12 cellular contexts compared by ENCODE assay signal in genomic region chr9:80649001-80649420, GRCh38.
DNase-seq lines count a peak whose midpoint lies in the region; ATAC-seq and TF ChIP-seq lines count a peak whose summit lies in the region.
"Had no signal": no experiment of that assay in that cellular context is flagged by ENCODE, and none has a peak within 500 bp of the region (broad histone marks: within the 10 kb centered on the region; RNA-seq: fewer than 3 reads in every experiment).

No MANE protein-coding gene starts in this region.

- H3K27ac Mint-ChIP-seq in chondrocyte (ENCODE audit: unreplicated experiment): peak overlapping the region; percentile 85
- H3K27ac Mint-ChIP-seq in activated CD4-positive, alpha-beta T cell treated with anti-CD3 and anti-CD28 coated beads, Interleukin-2, amount 10 ng/mL, durations not matched to agents 7 days and 5 days: no peak overlapping the region
- no peak overlapping the region for H3K27ac Mint-ChIP-seq in CD4-positive, alpha-beta memory T cell
- H3K27ac Mint-ChIP-seq: T-cell had no signal

- H3K4me3 ChIP-seq in CD4-positive, alpha-beta memory T cell (ENCODE audit: low read length in 2 of 2): no peak overlapping the region
- H3K4me3 ChIP-seq: tibial nerve had no signal

- no peaks in the 10 kb centered on the region for H3K27me3 ChIP-seq in CD4-positive, alpha-beta memory T cell (ENCODE audit: insufficient read depth, low read length)
- H3K27me3 ChIP-seq: tibial nerve had no signal

- no peaks in the 10 kb centered on the region for H3K27me3 Mint-ChIP-seq in chondrocyte (ENCODE audit: low read depth)
- H3K27me3 Mint-ChIP-seq in activated CD4-positive, alpha-beta T cell treated with anti-CD3 and anti-CD28 coated beads, Interleukin-2, amount 10 ng/mL, durations not matched to agents 7 days and 5 days: no peaks in the 10 kb centered on the region
- no peaks in the 10 kb centered on the region for H3K27me3 Mint-ChIP-seq in CD4-positive, alpha-beta memory T cell
- H3K27me3 Mint-ChIP-seq: T-cell had no signal

- no peaks in the 10 kb centered on the region for H3K9me3 Mint-ChIP-seq in chondrocyte (ENCODE audit: low read depth)
- peaks cover 4% of the 10 kb centered on the region for H3K9me3 Mint-ChIP-seq in activated CD4-positive, alpha-beta T cell treated with anti-CD3 and anti-CD28 coated beads, Interleukin-2, amount 10 ng/mL, durations not matched to agents 7 days and 5 days
- peaks cover 0 to 10% (median 5%) of the 10 kb centered on the region in 8 donors for H3K9me3 Mint-ChIP-seq in CD4-positive, alpha-beta memory T cell

- no peaks in the 10 kb centered on the region for H3K36me3 ChIP-seq in CD4-positive, alpha-beta memory T cell (ENCODE audit: insufficient read depth, low read length)
- H3K36me3 ChIP-seq: tibial nerve had no signal

- H3K4me1 Mint-ChIP-seq in chondrocyte (ENCODE audit: low read depth): peaks cover 43% of the 10 kb centered on the region
- no peaks in the 10 kb centered on the region for H3K4me1 Mint-ChIP-seq in activated CD4-positive, alpha-beta T cell treated with anti-CD3 and anti-CD28 coated beads, Interleukin-2, amount 10 ng/mL, durations not matched to agents 7 days and 5 days
- H3K4me1 Mint-ChIP-seq in CD4-positive, alpha-beta memory T cell: no peaks in the 10 kb centered on the region
- H3K4me1 Mint-ChIP-seq: T-cell had no signal

- intact Hi-C loops in CD4-positive, alpha-beta memory T cell (cut with micrococcal nuclease): no loop called here

- ATAC-seq in GM21528 (IDR thresholded peaks at IDR 0.05; ENCODE audit: low FRiP score, unreplicated experiment): no peak
- ATAC-seq: left lobe of liver, T-cell had no signal

- DNase-seq in HK-2 (ENCODE audit: unreplicated experiment) (peak; percentile 6), chondrocyte (ENCODE audit: low spot score) (no peak), iris pigment epithelial cell (ENCODE audit: low read depth) (peak; percentile 84), stromal cell of bone marrow (ENCODE audit: low read depth) (peak; percentile 84), 8988T (no peak)
- no peak for DNase-seq in activated CD4-positive, alpha-beta T cell treated with anti-CD3 and anti-CD28 coated beads, Interleukin-2, amount 10 ng/mL, durations not matched to agents 7 days and 5 days
- DNase-seq in CD4-positive, alpha-beta memory T cell: no peak
- DNase-seq: KBM-7, T-cell had no signal

- H3K4me3 Mint-ChIP-seq in chondrocyte (ENCODE audit: unreplicated experiment): no peak overlapping the region
- no peak overlapping the region for H3K4me3 Mint-ChIP-seq in activated CD4-positive, alpha-beta T cell treated with anti-CD3 and anti-CD28 coated beads, Interleukin-2, amount 10 ng/mL, durations not matched to agents 7 days and 5 days
- no peak overlapping the region for H3K4me3 Mint-ChIP-seq in CD4-positive, alpha-beta memory T cell
- H3K4me3 Mint-ChIP-seq: T-cell had no signal

- CTCF ChIA-PET in activated CD4-positive, alpha-beta T cell treated with anti-CD3 and anti-CD28 coated beads, Interleukin-2, amount 10 ng/mL, durations not matched to agents 7 days and 5 days (lab: Charles Lee): no interaction called here
- CTCF ChIA-PET in CD4-positive, alpha-beta memory T cell (lab: Charles Lee; ENCODE audit: partially characterized antibody): no interaction called here

- no peaks in the 10 kb centered on the region for H3K4me1 ChIP-seq in CD4-positive, alpha-beta memory T cell (ENCODE audit: insufficient read depth, low read length)

- H3K27ac ChIP-seq in CD4-positive, alpha-beta memory T cell (ENCODE audit: low read depth, low read length): no peak overlapping the region

- H3K36me3 Mint-ChIP-seq in chondrocyte (ENCODE audit: low read depth): no peaks in the 10 kb centered on the region
- no peaks in the 10 kb centered on the region for H3K36me3 Mint-ChIP-seq in activated CD4-positive, alpha-beta T cell treated with anti-CD3 and anti-CD28 coated beads, Interleukin-2, amount 10 ng/mL, durations not matched to agents 7 days and 5 days (ENCODE audit: low read depth)
- H3K36me3 Mint-ChIP-seq in CD4-positive, alpha-beta memory T cell: no peaks in the 10 kb centered on the region
- H3K36me3 Mint-ChIP-seq: T-cell had no signal

- H3K9me3 ChIP-seq in CD4-positive, alpha-beta memory T cell (ENCODE audit: control insufficient read depth in 1 of 2, low read length in 2 of 2): peaks cover 0 to 4% of the 10 kb centered on the region in 2 donors

- TF ChIP-seq CTCF in chondrocyte (IDR thresholded peaks at IDR 0.05): no peak

- POLR2A ChIA-PET in activated CD4-positive, alpha-beta T cell treated with anti-CD3 and anti-CD28 coated beads, Interleukin-2, amount 10 ng/mL, durations not matched to agents 7 days and 5 days (lab: Charles Lee): no interaction called here
- POLR2A ChIA-PET in CD4-positive, alpha-beta memory T cell (lab: Charles Lee; ENCODE audit: partially characterized antibody): no interaction called here

Comparison
In these comparisons a context has a peak if more than half of its experiments do, and no peak if none do; other contexts are left out.
1. DNase-seq: peak in HK-2 (single experiment), iris pigment epithelial cell (single experiment) and stromal cell of bone marrow (single experiment); none in chondrocyte (single experiment), 8988T (single experiment), activated CD4-positive, alpha-beta T cell treated with anti-CD3 and anti-CD28 coated beads, Interleukin-2, amount 10 ng/mL, durations not matched to agents 7 days and 5 days (single experiment) and CD4-positive, alpha-beta memory T cell (0 of 5).